13 cellular contexts compared by ENCODE assay signal in genomic region chr2:177252808-177253531, GRCh38. TPM values are rescaled to one million over a fixed set of nuclear protein-coding genes. Genes with fewer than 3 reads are reported as not detected.
DNase-seq lines count a peak whose midpoint lies in the region; ATAC-seq, FAIRE-seq and TF ChIP-seq lines count a peak whose summit lies in the region.
"Had no signal": no experiment of that assay in that cellular context is flagged by ENCODE, and none has a peak within 500 bp of the region (broad histone marks: within the 10 kb centered on the region; RNA-seq: fewer than 3 reads in every experiment).

No MANE protein-coding gene starts in this region.

- peaks cover 15% of the 10 kb centered on the region for H3K36me3 Mint-ChIP-seq in astrocyte (ENCODE audit: low read depth, unreplicated experiment)

- H3K4me1 ChIP-seq in right atrium auricular region: peaks cover 0 to 96% of the 10 kb centered on the region in 2 donors
- H3K4me1 ChIP-seq in astrocyte (ENCODE audit: insufficient read depth, low read length): peaks cover 22% of the 10 kb centered on the region
- peaks cover 14% of the 10 kb centered on the region for H3K4me1 ChIP-seq in mesenchymal stem cell (ENCODE audit: control insufficient read depth, insufficient read depth, low read depth, low read length)

- H4K8ac ChIP-seq in mesenchymal stem cell (ENCODE audit: low read length): no peak overlapping the region

- H3K9me3 Mint-ChIP-seq in astrocyte (ENCODE audit: unreplicated experiment): no peaks in the 10 kb centered on the region

- H3K18ac ChIP-seq in mesenchymal stem cell (ENCODE audit: low read depth in 1 of 2, low read length in 2 of 2): no peak overlapping the region

- DNase-seq in right atrium auricular region (ENCODE audit: low spot score): no peak
- DNase-seq in Right ventricle myocardium superior: no peak
- no peak for DNase-seq in astrocyte (ENCODE audit: low read depth)
- DNase-seq in mesenchymal stem cell: peak; percentile 28
- DNase-seq in HUDEP-2 (lab: John Stamatoyannopoulos, UW; ENCODE audit: unreplicated experiment in 76 of 76): no peak
- no peak for DNase-seq in HCEC 1CT
- DNase-seq in NCI-H1105 treated with DMSO at 0.1 percent for 48 hours (lab: John Stamatoyannopoulos, UW): no peak
- DNase-seq: DMS 273 treated with DMSO at 0.1 percent for 48 hours, foreskin melanocyte, NCI-H524, tibial artery had no signal

- H3K4me1 Mint-ChIP-seq in astrocyte (ENCODE audit: low read depth, unreplicated experiment): peaks cover 51% of the 10 kb centered on the region

- no peak overlapping the region for H2AK5ac ChIP-seq in mesenchymal stem cell (ENCODE audit: low read length, severe bottlenecking)

- H3K27ac Mint-ChIP-seq in astrocyte (ENCODE audit: unreplicated experiment): peak overlapping the region; percentile 4

- H3K27ac ChIP-seq in right atrium auricular region: peak overlapping the region; percentile 73 to 74
- H3K27ac ChIP-seq in astrocyte (ENCODE audit: low read depth, low read length): no peak overlapping the region
- no peak overlapping the region for H3K27ac ChIP-seq in mesenchymal stem cell (ENCODE audit: low read length, poor library complexity, severe bottlenecking)

- H2BK120ac ChIP-seq in mesenchymal stem cell (ENCODE audit: low read depth, low read length): no peak overlapping the region

- FAIRE-seq in astrocyte (lab: Jason Lieb, UNC): no peak
- FAIRE-seq: GM19239 had no signal

- peaks cover 99% of the 10 kb centered on the region for H4K20me1 ChIP-seq in astrocyte (ENCODE audit: insufficient read depth, low read length)

- H3K9ac ChIP-seq in astrocyte (ENCODE audit: low read length) (no peak overlapping the region), mesenchymal stem cell (ENCODE audit: low read length) (no peak overlapping the region)

- 100% methylated on average over 3 of the region's 5 CpGs for WGBS in mesenchymal stem cell

- no peak overlapping the region for H2AFZ ChIP-seq in astrocyte (ENCODE audit: low read depth, low read length)
- H2AFZ ChIP-seq in mesenchymal stem cell (ENCODE audit: low read depth, low read length): no peak overlapping the region

- H4K91ac ChIP-seq in mesenchymal stem cell (ENCODE audit: low read length): no peak overlapping the region

- no peaks in the 10 kb centered on the region for H3K9me3 ChIP-seq in right atrium auricular region
- no peaks in the 10 kb centered on the region for H3K9me3 ChIP-seq in astrocyte (ENCODE audit: insufficient read depth, low read depth, low read length)
- H3K9me3 ChIP-seq in mesenchymal stem cell (ENCODE audit: control insufficient read depth, low read length): no peaks in the 10 kb centered on the region
- H3K9me3 ChIP-seq: tibial artery had no signal

- H3K4me2 ChIP-seq in astrocyte (ENCODE audit: low read length) (no peak overlapping the region), mesenchymal stem cell (ENCODE audit: low read length, poor library complexity, severe bottlenecking) (no peak overlapping the region)

- no peak overlapping the region for H3K4me3 ChIP-seq in right atrium auricular region
- no peak overlapping the region for H3K4me3 ChIP-seq in astrocyte (ENCODE audit: insufficient read depth, low read depth, low read length)
- no peak overlapping the region for H3K4me3 ChIP-seq in mesenchymal stem cell (ENCODE audit: insufficient read depth in 1 of 2, low read depth in 1 of 2, low read length in 2 of 2)
- H3K4me3 ChIP-seq: tibial artery had no signal

- H3K27me3 ChIP-seq in right atrium auricular region (no peaks in the 10 kb centered on the region), astrocyte (ENCODE audit: insufficient read depth, low read length) (no peaks in the 10 kb centered on the region), mesenchymal stem cell (ENCODE audit: control insufficient read depth in 1 of 2, insufficient read depth in 1 of 2, low read length in 2 of 2) (no peaks in the 10 kb centered on the region)
- H3K27me3 ChIP-seq: tibial artery had no signal

- H3K27me3 Mint-ChIP-seq in astrocyte (ENCODE audit: low read depth, unreplicated experiment): no peaks in the 10 kb centered on the region

- no peak overlapping the region for H2BK15ac ChIP-seq in mesenchymal stem cell (ENCODE audit: low read depth, poor library complexity, severe bottlenecking)

- H3K36me3 ChIP-seq in right atrium auricular region (peaks cover 4% of the 10 kb centered on the region), astrocyte (ENCODE audit: insufficient read depth, low read length) (no peaks in the 10 kb centered on the region), mesenchymal stem cell (ENCODE audit: control insufficient read depth in 1 of 2, insufficient read depth in 2 of 2, low read depth in 1 of 2, low read length in 2 of 2) (peaks cover 3 to 66% of the 10 kb centered on the region in 2 experiments)
- H3K36me3 ChIP-seq: tibial artery had no signal

- H3K4me3 Mint-ChIP-seq in astrocyte (ENCODE audit: unreplicated experiment): no peak overlapping the region

- H3K79me1 ChIP-seq in mesenchymal stem cell (replicated peaks; ENCODE audit: low read length, poor library complexity, severe bottlenecking): no peaks in the 10 kb centered on the region

- no peak overlapping the region for H3K23ac ChIP-seq in mesenchymal stem cell (ENCODE audit: low read length in 2 of 2)

- H3K14ac ChIP-seq in mesenchymal stem cell (ENCODE audit: low read length in 2 of 2): no peak overlapping the region

- H2BK12ac ChIP-seq in mesenchymal stem cell (ENCODE audit: low read length in 2 of 2): no peak overlapping the region

- TF ChIP-seq CTCF in right atrium auricular region (IDR thresholded peaks at IDR 0.05): no peak
- TF ChIP-seq CTCF in astrocyte (IDR thresholded peaks at IDR 0.05; ENCODE audit: insufficient read depth, low read depth, low read length): no peak

- intact Hi-C loops in Right ventricle myocardium superior (cut with DNase I): no loop called here

- ATAC-seq in Right ventricle myocardium superior (ENCODE audit: poor library complexity) (no peak), HG02678 (IDR thresholded peaks at IDR 0.05; ENCODE audit: unreplicated experiment) (no peak)

- no peak overlapping the region for H3K4ac ChIP-seq in mesenchymal stem cell (ENCODE audit: low read depth in 1 of 2, low read length in 2 of 2)

- peaks cover 99% of the 10 kb centered on the region for H3K79me2 ChIP-seq in astrocyte (ENCODE audit: insufficient read depth, low read length)

- H2BK5ac ChIP-seq in mesenchymal stem cell (ENCODE audit: low read depth, low read length, poor library complexity, severe bottlenecking): no peak overlapping the region

RNA-seq across cellular contexts. Expression of gene NFE2L2, which starts 11.6 kb away (rescaled TPM):
- 10 to 100 TPM; 68.2 to 84.1 TPM for total RNA-seq in right atrium auricular region
- 45.8 TPM for total RNA-seq in Right ventricle myocardium superior
- 81.0 and 83.3 TPM in 2 replicates for total RNA-seq in astrocyte
- polyA plus RNA-seq in mesenchymal stem cell (2013, experiment 1 of 2): 73.3 TPM
- 78.2 TPM for polyA plus RNA-seq in mesenchymal stem cell (2013, experiment 2 of 2)

RNA-seq across cellular contexts. Expression of gene HNRNPA3, which starts 40.4 kb away (rescaled TPM):
- total RNA-seq in right atrium auricular region (10 to 100 TPM; 24.1 to 28.1 TPM), Right ventricle myocardium superior (64.5 TPM), astrocyte (147 and 184 TPM in 2 replicates)
- 192 TPM for polyA plus RNA-seq in mesenchymal stem cell (2013, experiment 1 of 2)
- polyA plus RNA-seq in mesenchymal stem cell (2013, experiment 2 of 2): 202 TPM

Comparison
In these comparisons a context has a peak if more than half of its experiments do, and no peak if none do; other contexts are left out.
1. H3K27ac ChIP-seq: peak in right atrium auricular region (2 of 2); none in astrocyte (single experiment) and mesenchymal stem cell (single experiment).